ENCODE assay signal across 14 cellular contexts in genomic region chr16:718922-719321, GRCh38. TPM values are rescaled to one million over a fixed set of nuclear protein-coding genes. Genes with fewer than 3 reads are reported as not detected.
DNase-seq lines count a peak whose midpoint lies in the region; ATAC-seq lines count a peak whose summit lies in the region.
"Had no signal": no experiment of that assay in that cellular context is flagged by ENCODE, and none has a peak within 500 bp of the region (broad histone marks: within the 10 kb centered on the region; RNA-seq: fewer than 3 reads in every experiment).

No MANE protein-coding gene starts in this region.

- peaks cover 38% of the 10 kb centered on the region for H3K4me1 Mint-ChIP-seq in stimulated activated naive CD8-positive, alpha-beta T cell treated with anti-CD3 and anti-CD28 coated beads, Interleukin-15, Interleukin-2, amounts not matched to agents 100 ng/mL and 50 ng/mL, for 24 hours (ENCODE audit: low read depth)
- peaks cover 18% of the 10 kb centered on the region for H3K4me1 Mint-ChIP-seq in activated CD4-positive, alpha-beta memory T cell treated with anti-CD3 and anti-CD28 coated beads, Interleukin-2, amount 10 ng/mL, durations not matched to agents 7 days and 5 days

- no peaks in the 10 kb centered on the region for H3K36me3 Mint-ChIP-seq in stimulated activated naive CD8-positive, alpha-beta T cell treated with anti-CD3 and anti-CD28 coated beads, Interleukin-15, Interleukin-2, amounts not matched to agents 100 ng/mL and 50 ng/mL, for 24 hours (ENCODE audit: low read depth)
- no peaks in the 10 kb centered on the region for H3K36me3 Mint-ChIP-seq in activated CD4-positive, alpha-beta memory T cell treated with anti-CD3 and anti-CD28 coated beads, Interleukin-2, amount 10 ng/mL, durations not matched to agents 7 days and 5 days (ENCODE audit: low read depth)

- no peaks in the 10 kb centered on the region for H3K9me3 Mint-ChIP-seq in stimulated activated naive CD8-positive, alpha-beta T cell treated with anti-CD3 and anti-CD28 coated beads, Interleukin-15, Interleukin-2, amounts not matched to agents 100 ng/mL and 50 ng/mL, for 24 hours
- H3K9me3 Mint-ChIP-seq in activated CD4-positive, alpha-beta memory T cell treated with anti-CD3 and anti-CD28 coated beads, Interleukin-2, amount 10 ng/mL, durations not matched to agents 7 days and 5 days, result no peaks in the 10 kb centered on the region
- H3K9me3 Mint-ChIP-seq: dendritic cell treated with granulocyte-macrophage colony-stimulating factor and Interleukin-4, amounts not matched to agents 40 ng/mL and 50 ng/mL, for 4 days had no signal

- no peak for ATAC-seq in stimulated activated naive CD8-positive, alpha-beta T cell treated with anti-CD3 and anti-CD28 coated beads, Interleukin-15, Interleukin-2, amounts not matched to agents 100 U/mL and 50 U/mL, for 24 hours
- ATAC-seq in left colon (peak; percentile 52), GM21786 (IDR thresholded peaks at IDR 0.05; ENCODE audit: unreplicated experiment) (no peak), HG03442 (IDR thresholded peaks at IDR 0.05; ENCODE audit: unreplicated experiment) (no peak)
- ATAC-seq: activated CD4-positive, CD25-positive, alpha-beta regulatory T cell treated with anti-CD3 and anti-CD28 coated beads, Interleukin-2, amount 50 U/mL, for 24 hours had no signal

- peaks cover 3% of the 10 kb centered on the region for H3K27me3 Mint-ChIP-seq in stimulated activated naive CD8-positive, alpha-beta T cell treated with anti-CD3 and anti-CD28 coated beads, Interleukin-15, Interleukin-2, amounts not matched to agents 100 ng/mL and 50 ng/mL, for 24 hours
- peaks cover 10% of the 10 kb centered on the region for H3K27me3 Mint-ChIP-seq in activated CD4-positive, alpha-beta memory T cell treated with anti-CD3 and anti-CD28 coated beads, Interleukin-2, amount 10 ng/mL, durations not matched to agents 7 days and 5 days

- no peak overlapping the region for H3K27ac Mint-ChIP-seq in stimulated activated naive CD8-positive, alpha-beta T cell treated with anti-CD3 and anti-CD28 coated beads, Interleukin-15, Interleukin-2, amounts not matched to agents 100 ng/mL and 50 ng/mL, for 24 hours
- peak overlapping the region; percentile 45 for H3K27ac Mint-ChIP-seq in activated CD4-positive, alpha-beta memory T cell treated with anti-CD3 and anti-CD28 coated beads, Interleukin-2, amount 10 ng/mL, durations not matched to agents 7 days and 5 days
- H3K27ac Mint-ChIP-seq: dendritic cell treated with granulocyte-macrophage colony-stimulating factor and Interleukin-4, amounts not matched to agents 40 ng/mL and 50 ng/mL, for 4 days had no signal

- peak overlapping the region; percentile 83 for H3K4me3 Mint-ChIP-seq in stimulated activated naive CD8-positive, alpha-beta T cell treated with anti-CD3 and anti-CD28 coated beads, Interleukin-15, Interleukin-2, amounts not matched to agents 100 ng/mL and 50 ng/mL, for 24 hours
- H3K4me3 Mint-ChIP-seq in activated CD4-positive, alpha-beta memory T cell treated with anti-CD3 and anti-CD28 coated beads, Interleukin-2, amount 10 ng/mL, durations not matched to agents 7 days and 5 days, result no peak overlapping the region
- H3K4me3 Mint-ChIP-seq: dendritic cell treated with granulocyte-macrophage colony-stimulating factor and Interleukin-4, amounts not matched to agents 40 ng/mL and 50 ng/mL, for 4 days had no signal

- POLR2A ChIA-PET in activated CD4-positive, alpha-beta memory T cell treated with anti-CD3 and anti-CD28 coated beads, Interleukin-2, amount 10 ng/mL, durations not matched to agents 7 days and 5 days (lab: Charles Lee), result interaction anchor here (3.5 kb wide), 1 partner anchor 23 kb away, joined by 19 read pairs; no protein-coding TSS in a partner anchor

- intact Hi-C loops in left colon (cut with DNase I, micrococcal nuclease), result no loop called here

- CTCF ChIA-PET in activated CD4-positive, alpha-beta memory T cell treated with anti-CD3 and anti-CD28 coated beads, Interleukin-2, amount 10 ng/mL, durations not matched to agents 7 days and 5 days (lab: Charles Lee), result interaction anchor here (0.7 to 1.4 kb wide), 2 partner anchors 9 to 15 kb away, joined by 4 to 6 read pairs; no protein-coding TSS in a partner anchor

- DNase-seq in stimulated activated naive CD8-positive, alpha-beta T cell treated with anti-CD3 and anti-CD28 coated beads, Interleukin-15, Interleukin-2, amounts not matched to agents 100 U/mL and 50 U/mL, for 24 hours, result no peak
- no peak for DNase-seq in activated CD4-positive, alpha-beta memory T cell treated with anti-CD3 and anti-CD28 coated beads, Interleukin-2, amount 10 ng/mL, durations not matched to agents 7 days and 5 days
- DNase-seq in left colon (peak; percentile 74 to 80), activated gamma-delta T cell (lab: John Stamatoyannopoulos, UW) (no peak), NOMO-1 treated with DMSO at 0.1 percent for 48 hours (lab: John Stamatoyannopoulos, UW; ENCODE audit: unreplicated experiment) (no peak)
- DNase-seq: BE2C, NCI-H1092, occipital lobe had no signal

RNA-seq across cellular contexts. Expression of gene ANTKMT, which starts 2.0 kb away (rescaled TPM):
- 1 to 10 TPM; 8.4 to 9.3 TPM for total RNA-seq in activated CD4-positive, alpha-beta memory T cell treated with anti-CD3 and anti-CD28 coated beads, Interleukin-2, amount 10 ng/mL, durations not matched to agents 7 days and 5 days
- total RNA-seq in left colon, result 10 to 100 TPM; 47.2 to 48.6 TPM

RNA-seq across cellular contexts. Expression of gene METRN, which starts 4.0 kb away (rescaled TPM):
- 1 to 10 TPM; 4.4 to 6.2 TPM for total RNA-seq in activated CD4-positive, alpha-beta memory T cell treated with anti-CD3 and anti-CD28 coated beads, Interleukin-2, amount 10 ng/mL, durations not matched to agents 7 days and 5 days
- total RNA-seq in left colon, result 10 to 100 TPM; 21.7 to 37.8 TPM

RNA-seq across cellular contexts. Expression of gene CCDC78, which starts 7.3 kb away (rescaled TPM):
- 1 to 10 TPM; 1.9 to 2.3 TPM for total RNA-seq in activated CD4-positive, alpha-beta memory T cell treated with anti-CD3 and anti-CD28 coated beads, Interleukin-2, amount 10 ng/mL, durations not matched to agents 7 days and 5 days
- under 1 TPM; 0.75 to 0.95 TPM for total RNA-seq in left colon

RNA-seq across cellular contexts. Expression of gene HAGHL, which starts 8.0 kb away (rescaled TPM):
- 1 to 10 TPM; 8.9 to 9.1 TPM for total RNA-seq in activated CD4-positive, alpha-beta memory T cell treated with anti-CD3 and anti-CD28 coated beads, Interleukin-2, amount 10 ng/mL, durations not matched to agents 7 days and 5 days
- 1 to 10 TPM; 2.0 to 3.3 TPM for total RNA-seq in left colon

RNA-seq across cellular contexts. Expression of gene FBXL16, which starts 13.3 kb away (rescaled TPM):
- total RNA-seq in activated CD4-positive, alpha-beta memory T cell treated with anti-CD3 and anti-CD28 coated beads, Interleukin-2, amount 10 ng/mL, durations not matched to agents 7 days and 5 days, result 10 to 100 TPM; 30.9 to 34.6 TPM
- total RNA-seq in left colon, result 1 to 10 TPM; 1.2 to 3.1 TPM
- total RNA-seq: SJSA1 had no signal

Comparison
In these comparisons a context has a peak if more than half of its experiments do, and no peak if none do; other contexts are left out.
1. DNase-seq: peak in left colon (2 of 2); none in stimulated activated naive CD8-positive, alpha-beta T cell treated with anti-CD3 and anti-CD28 coated beads, Interleukin-15, Interleukin-2, amounts not matched to agents 100 U/mL and 50 U/mL, for 24 hours (single experiment), activated CD4-positive, alpha-beta memory T cell treated with anti-CD3 and anti-CD28 coated beads, Interleukin-2, amount 10 ng/mL, durations not matched to agents 7 days and 5 days (single experiment), activated gamma-delta T cell (single experiment) and NOMO-1 treated with DMSO at 0.1 percent for 48 hours (single experiment).
2. RNA of gene ANTKMT, which starts 2.0 kb away (total RNA-seq): 47.2 to 48.6 TPM in left colon; 8.4 to 9.3 TPM in activated CD4-positive, alpha-beta memory T cell treated with anti-CD3 and anti-CD28 coated beads, Interleukin-2, amount 10 ng/mL, durations not matched to agents 7 days and 5 days; every median in the first group is over 4 times any median in the second.